ENCODE assay signal across 1 cellular context in genomic region chr16:84511821-84512220, GRCh38.
TF ChIP-seq lines count a peak whose summit lies in the region.

No MANE protein-coding gene starts in this region.

TF ChIP-seq in K562, 482 proteins besides CTCF, POLR2A, EP300 and RAD21 (continued from another document):
- TF ChIP-seq RREB1 (CRISPR knock-in tag; IDR thresholded peaks at IDR 0.05) (0 out of 2 replicates have a peak, but pooled peaks have one; percentile 47), FOXP1 (CRISPR knock-in tag; IDR thresholded peaks at IDR 0.05) (0 out of 2 replicates have a peak, but pooled peaks have one; percentile 31), FOXP4 (CRISPR knock-in tag; IDR thresholded peaks at IDR 0.05; ENCODE audit: borderline replicate concordance) (no peak)
